In the genomic region with DNA sequence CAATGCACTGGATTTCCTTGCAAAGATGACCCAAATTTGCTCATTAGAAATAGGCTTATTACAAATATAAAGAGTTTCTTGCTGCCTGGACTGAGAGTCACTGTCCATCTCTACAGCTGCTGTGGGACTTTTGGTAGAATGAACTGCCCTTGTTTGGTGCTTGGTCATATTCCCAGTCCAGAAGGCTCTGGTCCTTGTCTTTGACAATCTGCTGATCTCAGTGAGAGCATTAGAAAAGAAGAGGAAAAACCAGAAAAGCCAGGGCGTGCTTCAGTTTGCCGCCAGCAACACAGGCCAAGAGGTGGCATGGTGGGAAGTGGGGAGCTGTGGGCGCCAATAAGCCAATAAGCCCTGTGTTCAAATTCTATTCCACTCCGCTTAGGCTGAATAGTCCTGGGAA, we compare ENCODE assay signal across 16 cellular contexts. TPM values are rescaled to one million over a fixed set of nuclear protein-coding genes. Genes with fewer than 3 reads are reported as not detected.
DNase-seq lines count a peak whose midpoint lies in the region; ATAC-seq and TF ChIP-seq lines count a peak whose summit lies in the region.
"Had no signal": no experiment of that assay in that cellular context is flagged by ENCODE, and none has a peak within 500 bp of the region (broad histone marks: within the 10 kb centered on the region; RNA-seq: fewer than 3 reads in every experiment).

No MANE protein-coding gene starts in this region.

- no peaks in the 10 kb centered on the region for H3K27me3 ChIP-seq in stomach smooth muscle (ENCODE audit: control insufficient read depth in 1 of 2, insufficient read depth in 2 of 2, low read length in 2 of 2)

- H3K9ac ChIP-seq in stomach smooth muscle (ENCODE audit: low read length in 2 of 2): peak overlapping the region in 1 of 2 donors; percentile 47

- ATAC-seq in mucosa of descending colon (no peak), HG03139 (IDR thresholded peaks at IDR 0.05; ENCODE audit: unreplicated experiment) (no peak)
- ATAC-seq: GM23338 had no signal

- TF ChIP-seq CTCF in mucosa of descending colon (IDR thresholded peaks at IDR 0.05): no peak

- H3K4me3 ChIP-seq in stomach smooth muscle (ENCODE audit: low read length in 2 of 2): no peak overlapping the region
- H3K4me3 ChIP-seq in mucosa of descending colon: no peak overlapping the region
- H3K4me3 ChIP-seq: GM23338, PC-9 had no signal

- H3K27ac ChIP-seq in caudate nucleus (ENCODE audit: low read depth, low read length) (peak overlapping the region; percentile 14), stomach smooth muscle (ENCODE audit: low read length) (peak overlapping the region; percentile 37)
- H3K27ac ChIP-seq: PC-9, RWPE1 had no signal

- intact Hi-C loops in mucosa of descending colon (cut with DNase I, micrococcal nuclease): no loop called here

- peak; percentile 40 for DNase-seq in ELF-1 (ENCODE audit: low read depth, low spot score)
- peak in 34 of 61 donors; percentile 1 to 54 (median 24) for DNase-seq in caudate nucleus (lab: John Stamatoyannopoulos, UW)
- DNase-seq in midbrain (lab: John Stamatoyannopoulos, UW): peak; percentile 76
- DNase-seq in mucosa of descending colon: no peak
- no peak for DNase-seq in stimulated activated CD4-positive, alpha-beta T cell treated with anti-CD3 and anti-CD28 coated beads, Interleukin-4, amount 100 ng/mL, for 24 hours
- DNase-seq: HCEC 1CT, NCI-H1694, NCI-H2081 treated with DMSO at 0.1 percent for 48 hours, NCI-H2227 treated with DMSO at 0.1 percent for 48 hours, NCI-H510A treated with DMSO at 0.1 percent for 48 hours, PC-9, SIG-M5 had no signal

- no peaks in the 10 kb centered on the region for H3K9me3 ChIP-seq in stomach smooth muscle (ENCODE audit: control insufficient read depth in 2 of 2, low read length in 2 of 2)
- H3K9me3 ChIP-seq in mucosa of descending colon: no peaks in the 10 kb centered on the region

- H3K36me3 ChIP-seq in stomach smooth muscle (ENCODE audit: control insufficient read depth in 2 of 2, insufficient read depth in 2 of 2, low read length in 2 of 2) (no peaks in the 10 kb centered on the region), mucosa of descending colon (ENCODE audit: low read depth) (no peaks in the 10 kb centered on the region)

- peaks cover 30% of the 10 kb centered on the region for H3K4me1 ChIP-seq in stomach smooth muscle (ENCODE audit: control insufficient read depth, insufficient read depth, low read length)
- H3K4me1 ChIP-seq in mucosa of descending colon (ENCODE audit: low read depth): no peaks in the 10 kb centered on the region

RNA-seq across cellular contexts. Expression of a gene that starts 48.2 kb away (rescaled TPM):
- 100 to 1,000 TPM in 1 of 3 donors, 10 to 100 TPM in 2; 55.7 to 191 (median 57.1) TPM for total RNA-seq in mucosa of descending colon

Comparison
In these comparisons a context has a peak if more than half of its experiments do, and no peak if none do; other contexts are left out.
1. DNase-seq: peak in ELF-1 (single experiment), caudate nucleus (34 of 61) and midbrain (single experiment); none in mucosa of descending colon (0 of 3) and stimulated activated CD4-positive, alpha-beta T cell treated with anti-CD3 and anti-CD28 coated beads, Interleukin-4, amount 100 ng/mL, for 24 hours (single experiment).